Comparison of ENCODE assay signal across 8 cellular contexts in genomic region chr11:74592063-74592440, GRCh38. TPM values are rescaled to one million over a fixed set of nuclear protein-coding genes. Genes with fewer than 3 reads are reported as not detected.
DNase-seq lines count a peak whose midpoint lies in the region; ATAC-seq and TF ChIP-seq lines count a peak whose summit lies in the region.

No MANE protein-coding gene starts in this region.

- CTCF ChIA-PET in GM10248 (lab: Yijun Ruan, JAX) = interaction anchor here (0.8 to 2.6 kb wide), 7 partner anchors 9 to 139 kb away, joined by 3 to 9 read pairs (median 6); no protein-coding TSS in a partner anchor

- no peaks in the 10 kb centered on the region for H3K27me3 ChIP-seq in cardiac muscle cell

- H3K27me3 Mint-ChIP-seq in T-helper 17 cell = peaks cover 6% of the 10 kb centered on the region

- intact Hi-C loops in sciatic nerve (cut with DNase I) = no loop called here

- peaks cover 5% of the 10 kb centered on the region for H3K4me1 ChIP-seq in cardiac muscle cell (ENCODE audit: low read depth)

- H3K9me3 ChIP-seq in T-helper 17 cell (ENCODE audit: control insufficient read depth, low read length, poor library complexity, severe bottlenecking) = no peaks in the 10 kb centered on the region
- no peaks in the 10 kb centered on the region for H3K9me3 ChIP-seq in cardiac muscle cell (ENCODE audit: low read depth)

- peaks cover 2% of the 10 kb centered on the region for H3K36me3 ChIP-seq in cardiac muscle cell

- H3K4me3 Mint-ChIP-seq in T-helper 17 cell = peak overlapping the region; percentile 100

- H3K4me1 Mint-ChIP-seq in T-helper 17 cell = peaks cover 17% of the 10 kb centered on the region

- TF ChIP-seq CTCF in cardiac muscle cell (IDR thresholded peaks at IDR 0.05; ENCODE audit: low read depth, low read length) = no peak
- TF ChIP-seq CTCF in GM10248 (IDR thresholded peaks at IDR 0.05; ENCODE audit: control extremely low read depth, extremely low read depth, low read depth, missing control alignments) = no peak

- H3K36me3 Mint-ChIP-seq in T-helper 17 cell (ENCODE audit: low read depth) = peaks cover 3% of the 10 kb centered on the region

- peak overlapping the region; percentile 96 for H3K27ac Mint-ChIP-seq in T-helper 17 cell

- peak overlapping the region; percentile 87 for H3K4me3 ChIP-seq in cardiac muscle cell

- peak overlapping the region; percentile 84 for H3K27ac ChIP-seq in cardiac muscle cell

- DNase-seq in NCI-H1105 (lab: John Stamatoyannopoulos, UW) (peak; percentile 35), NCI-H1105 treated with DMSO at 0.1 percent for 48 hours (lab: John Stamatoyannopoulos, UW) (no peak), T-helper 17 cell (no peak), cardiac muscle cell (ENCODE audit: low read depth in 1 of 2, low spot score in 1 of 2) (no peak), sciatic nerve (ENCODE audit: low spot score) (no peak), NCI-H2227 (lab: John Stamatoyannopoulos, UW; ENCODE audit: unreplicated experiment) (no peak), middle frontal gyrus (ENCODE audit: extremely low spot score, low spot score) (no peak), GM10248 (ENCODE audit: extremely low spot score) (no peak)

- POLR2A ChIA-PET in GM10248 (lab: Yijun Ruan, JAX) = interaction anchor here (1.5 kb wide), 1 partner anchor 99 kb away, joined by 4 read pairs; no protein-coding TSS in a partner anchor

- ATAC-seq in T-helper 17 cell (no peak), sciatic nerve (peak; percentile 40)

RNA-seq across cellular contexts. Expression of gene POLD3, which starts 0.3 kb away (rescaled TPM):
- total RNA-seq in T-helper 17 cell = 10 to 100 TPM; 10.8 to 11.1 TPM
- 12.8 and 13.1 TPM in 2 replicates for total RNA-seq in cardiac muscle cell
- 24.1 and 24.5 TPM in 2 replicates for polyA plus RNA-seq in cardiac muscle cell
- total RNA-seq in sciatic nerve = 15.9 TPM
